9 cellular contexts compared by ENCODE assay signal in the genomic region with DNA sequence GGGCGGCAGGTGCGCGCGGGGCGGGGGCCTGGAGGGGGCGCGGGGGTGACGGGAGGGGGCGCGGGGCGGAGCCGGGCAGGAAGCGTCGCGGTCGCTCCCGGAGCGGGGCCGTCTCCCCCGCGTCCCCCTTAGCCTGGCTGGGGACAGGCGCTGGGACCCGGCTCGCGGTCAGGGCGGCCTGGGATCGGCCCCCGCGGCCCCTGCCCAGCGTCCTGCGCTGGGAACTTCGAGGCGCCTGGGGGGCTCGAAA.
DNase-seq lines count a peak whose midpoint lies in the region; ATAC-seq and TF ChIP-seq lines count a peak whose summit lies in the region.
"Had no signal": no experiment of that assay in that cellular context is flagged by ENCODE, and none has a peak within 500 bp of the region (broad histone marks: within the 10 kb centered on the region; RNA-seq: fewer than 3 reads in every experiment).

No MANE protein-coding gene starts in this region.

- H3K36me3 ChIP-seq in HAP-1 (replicated peaks) (no peaks in the 10 kb centered on the region), right lobe of liver (no peaks in the 10 kb centered on the region), thyroid gland (no peaks in the 10 kb centered on the region)

- TF ChIP-seq CTCF in astrocyte of the cerebellum (IDR thresholded peaks at IDR 0.05; ENCODE audit: low read depth, low read length, missing control alignments): no peak
- TF ChIP-seq CTCF in right lobe of liver (IDR thresholded peaks at IDR 0.05): peak in 1 of 4 donors; percentile 32
- TF ChIP-seq CTCF in thyroid gland (IDR thresholded peaks at IDR 0.05): no peak
- no peak for TF ChIP-seq CTCF in HFFc6 (IDR thresholded peaks at IDR 0.05)

- no peak overlapping the region for H3K27ac Mint-ChIP-seq in HFFc6
- H3K27ac Mint-ChIP-seq: activated T-cell treated with anti-CD3 and anti-CD28 coated beads, Interleukin-2, amount 50 U/mL, for 72 hours had no signal

- H3K4me3 ChIP-seq in HAP-1 (peak overlapping the region; percentile 52), astrocyte of the cerebellum (ENCODE audit: low read depth, low read length) (peak overlapping the region; percentile 34), right lobe of liver (peak overlapping the region; percentile 45 to 65 (median 54)), thyroid gland (replicated peaks in 1 of 3) (peak overlapping the region in 2 of 3 donors; percentile 27 to 60)

- no peak for ATAC-seq in right lobe of liver

- no peaks in the 10 kb centered on the region for H3K9me3 Mint-ChIP-seq in HFFc6
- H3K9me3 Mint-ChIP-seq: activated T-cell treated with anti-CD3 and anti-CD28 coated beads, Interleukin-2, amount 50 U/mL, for 72 hours had no signal

- H3K4me1 ChIP-seq in HAP-1: peaks cover 5% of the 10 kb centered on the region; the same call in 1 of the 2 replicates
- H3K4me1 ChIP-seq in right lobe of liver: peaks cover 0 to 23% (median 5%) of the 10 kb centered on the region in 4 donors
- H3K4me1 ChIP-seq in thyroid gland: peaks cover 20 to 30% of the 10 kb centered on the region in 2 donors

- no peaks in the 10 kb centered on the region for H3K9me3 ChIP-seq in HAP-1
- no peaks in the 10 kb centered on the region for H3K9me3 ChIP-seq in right lobe of liver
- no peaks in the 10 kb centered on the region for H3K9me3 ChIP-seq in thyroid gland

- H3K4me1 Mint-ChIP-seq in HFFc6 (ENCODE audit: low read depth): no peaks in the 10 kb centered on the region

- no peaks in the 10 kb centered on the region for H3K27me3 ChIP-seq in HAP-1 (ENCODE audit: low read depth)
- H3K27me3 ChIP-seq in right lobe of liver: no peaks in the 10 kb centered on the region
- H3K27me3 ChIP-seq in thyroid gland: no peaks in the 10 kb centered on the region

- in situ Hi-C loops in HAP-1 (cut with MboI; ENCODE audit: low sequenced_read_pairs) (no loop called here), astrocyte of the cerebellum (cut with HindIII; ENCODE audit: low sequenced_read_pairs) (no loop called here)

- no peaks in the 10 kb centered on the region for H3K36me3 Mint-ChIP-seq in HFFc6 (ENCODE audit: low read depth)

- TF ChIP-seq POLR2A in right lobe of liver (IDR thresholded peaks at IDR 0.05) (no peak), thyroid gland (IDR thresholded peaks at IDR 0.05) (peak in 1 of 2 donors; percentile 11)

- peak overlapping the region in 1 of 3 donors; percentile 33 for H3K27ac ChIP-seq in right lobe of liver
- H3K27ac ChIP-seq in thyroid gland: peak overlapping the region in 2 of 3 donors; percentile 76 to 84

- no CpG with 5 or more reads among the region's 34 CpGs for WGBS in right lobe of liver (ENCODE audit: insufficient coverage, low coverage, low lambda C conversion rate, missing lambda C conversion rate)
- WGBS in thyroid gland, 2 donors: 3% methylated on average over 14 of the region's 34 CpGs; no CpG with 5 or more reads in 1 of the 2 donors

- no peak for DNase-seq in HAP-1 (ENCODE audit: low spot score in 2 of 2)
- no peak for DNase-seq in astrocyte of the cerebellum (ENCODE audit: low read depth)
- no peak for DNase-seq in right lobe of liver
- DNase-seq in thyroid gland: no peak
- DNase-seq in T-helper 2 cell: no peak
- DNase-seq in DMS53 treated with DMSO at 0.1 percent for 48 hours (lab: John Stamatoyannopoulos, UW; ENCODE audit: unreplicated experiment): no peak
- DNase-seq in HFFc6: no peak
- DNase-seq: NCI-H187 treated with DMSO at 0.1 percent for 48 hours had no signal

- H3K27me3 Mint-ChIP-seq in HFFc6 (ENCODE audit: insufficient read depth): peaks cover 32% of the 10 kb centered on the region

- H3K4me3 Mint-ChIP-seq in HFFc6: no peak overlapping the region

- intact Hi-C loops in right lobe of liver (cut with DNase I): no loop called here
- intact Hi-C loops in thyroid gland (cut with DNase I): no loop called here
